ENCODE assay signal across 1 cellular context in genomic region chr3:177713921-177714900, GRCh38.
TF ChIP-seq lines count a peak whose summit lies in the region.

No MANE protein-coding gene starts in this region.

TF ChIP-seq in SK-N-SH treated with all-trans-retinoic acid at 6 μM for 48 hours, 23 proteins besides CTCF, POLR2A, EP300 and RAD21 (continued from another document):
- TF ChIP-seq TOX (CRISPR knock-in tag; IDR thresholded peaks at IDR 0.05; ENCODE audit: borderline replicate concordance): no peak
